ENCODE assay signal across 8 cellular contexts in genomic region chr16:30063893-30064745, GRCh38. TPM values are rescaled to one million over a fixed set of nuclear protein-coding genes. Genes with fewer than 3 reads are reported as not detected.
DNase-seq lines count a peak whose midpoint lies in the region; ATAC-seq and TF ChIP-seq lines count a peak whose summit lies in the region.

No MANE protein-coding gene starts in this region.

- peaks cover 31% of the 10 kb centered on the region for H3K79me2 ChIP-seq in Karpas-422 (ENCODE audit: low read length)

- peaks cover 30% of the 10 kb centered on the region for H4K20me1 ChIP-seq in Karpas-422 (ENCODE audit: insufficient read depth, low read depth, low read length)

- no peak overlapping the region; the same call in 1 of the 2 replicates for H2AFZ ChIP-seq in Karpas-422 (ENCODE audit: low read length)

- ATAC-seq in activated naive CD8-positive, alpha-beta T cell treated with anti-CD3 and anti-CD28 coated beads, Interleukin-2, amount 50 U/mL, for 24 hours, result peak; percentile 41
- ATAC-seq in left cardiac atrium, result peak; percentile 32 to 42

- peaks cover 31% of the 10 kb centered on the region for H3K36me3 ChIP-seq in Karpas-422 (ENCODE audit: insufficient read depth, low read length)
- peaks cover 37% of the 10 kb centered on the region for H3K36me3 ChIP-seq in SK-N-MC (ENCODE audit: insufficient read depth, low read length)
- peaks cover 4 to 13% of the 10 kb centered on the region in 2 donors for H3K36me3 ChIP-seq in prostate gland
- peaks cover 0 to 24% of the 10 kb centered on the region in 2 donors for H3K36me3 ChIP-seq in vagina

- intact Hi-C loops in left cardiac atrium (cut with DNase I), result no loop called here
- intact Hi-C loops in prostate gland (cut with DNase I), result loop anchor here (10.0 kb wide), 1 partner anchor 591 kb away; the partner anchor contains the start of genes FBRS and PRR14
- intact Hi-C loops in vagina (cut with DNase I), result loop anchor here (10.0 kb wide), 1 partner anchor 341 kb away; the partner anchor contains the start of gene ZNF771

- H3K27ac Mint-ChIP-seq in activated naive CD8-positive, alpha-beta T cell treated with anti-CD3 and anti-CD28 coated beads, Interleukin-2, amount 50 U/mL, for 24 hours, result peak overlapping the region; percentile 95

- H3K9me3 Mint-ChIP-seq in activated naive CD8-positive, alpha-beta T cell treated with anti-CD3 and anti-CD28 coated beads, Interleukin-2, amount 50 U/mL, for 24 hours, result no peaks in the 10 kb centered on the region

- no peaks in the 10 kb centered on the region for H3K27me3 Mint-ChIP-seq in activated naive CD8-positive, alpha-beta T cell treated with anti-CD3 and anti-CD28 coated beads, Interleukin-2, amount 50 U/mL, for 24 hours

- H3K9me3 ChIP-seq in Karpas-422 (ENCODE audit: low read length) (no peaks in the 10 kb centered on the region), SK-N-MC (ENCODE audit: low read depth, low read length) (no peaks in the 10 kb centered on the region), prostate gland (no peaks in the 10 kb centered on the region), vagina (no peaks in the 10 kb centered on the region)

- H3K4me3 Mint-ChIP-seq in activated naive CD8-positive, alpha-beta T cell treated with anti-CD3 and anti-CD28 coated beads, Interleukin-2, amount 50 U/mL, for 24 hours, result peak overlapping the region; percentile 91

- 4% methylated on average over 28 of the region's 28 CpGs for WGBS in prostate gland

- TF ChIP-seq POLR2A in prostate gland (IDR thresholded peaks at IDR 0.05) (peak; percentile 33), vagina (IDR thresholded peaks at IDR 0.05) (no peak)

- peak; percentile 21 to 60 (median 44) for TF ChIP-seq CTCF in prostate gland (IDR thresholded peaks at IDR 0.05)
- peak in 2 of 3 experiments; percentile 13 to 54 for TF ChIP-seq CTCF in vagina (IDR thresholded peaks at IDR 0.05)

- H3K4me3 ChIP-seq in Karpas-422 (ENCODE audit: low read length), result peak overlapping the region; percentile 99
- H3K4me3 ChIP-seq in SK-N-MC, result peak overlapping the region; percentile 94
- H3K4me3 ChIP-seq in prostate gland, result peak overlapping the region; percentile 86 to 98
- peak overlapping the region; percentile 90 to 100 for H3K4me3 ChIP-seq in vagina

- DNase-seq in NCI-H748 (lab: John Stamatoyannopoulos, UW; ENCODE audit: unreplicated experiment) (peak; percentile 53), NCI-H748 treated with DMSO at 0.1 percent for 48 hours (lab: John Stamatoyannopoulos, UW) (no peak), Karpas-422 (peak; percentile 92), SK-N-MC (ENCODE audit: low read depth, low spot score) (no peak), left cardiac atrium (peak; percentile 83), prostate gland (ENCODE audit: low spot score) (peak; percentile 78), vagina (ENCODE audit: extremely low spot score in 2 of 2) (no peak)
- DNase-seq in activated naive CD8-positive, alpha-beta T cell treated with anti-CD3 and anti-CD28 coated beads, Interleukin-2, amount 50 U/mL, for 24 hours, result peak; percentile 77

- peak overlapping the region; percentile 95 for H3K9ac ChIP-seq in Karpas-422 (ENCODE audit: low read length)
- H3K9ac ChIP-seq in SK-N-MC (ENCODE audit: insufficient read length), result peak overlapping the region; percentile 90

- H3K27me3 ChIP-seq in Karpas-422 (ENCODE audit: low read length), result no peaks in the 10 kb centered on the region
- H3K27me3 ChIP-seq in prostate gland (replicated peaks; ENCODE audit: insufficient read depth), result no peaks in the 10 kb centered on the region
- no peaks in the 10 kb centered on the region for H3K27me3 ChIP-seq in vagina

- H3K4me2 ChIP-seq in Karpas-422 (ENCODE audit: low read depth, low read length, poor library complexity, severe bottlenecking), result peak overlapping the region; percentile 85

- no peaks in the 10 kb centered on the region for H3K9me2 ChIP-seq in Karpas-422 (replicated peaks; ENCODE audit: insufficient read depth, low read length)

- H3K27ac ChIP-seq in Karpas-422 (ENCODE audit: low read length), result peak overlapping the region; percentile 95
- H3K27ac ChIP-seq in SK-N-MC, result peak overlapping the region; percentile 97
- H3K27ac ChIP-seq in prostate gland, result peak overlapping the region; percentile 91 to 97
- H3K27ac ChIP-seq in vagina, result peak overlapping the region; percentile 99

- H3K36me3 Mint-ChIP-seq in activated naive CD8-positive, alpha-beta T cell treated with anti-CD3 and anti-CD28 coated beads, Interleukin-2, amount 50 U/mL, for 24 hours (ENCODE audit: low read depth), result peaks cover 44% of the 10 kb centered on the region

- peaks cover 51% of the 10 kb centered on the region for H3K4me1 ChIP-seq in Karpas-422 (ENCODE audit: low read length)
- peaks cover 35% of the 10 kb centered on the region for H3K4me1 ChIP-seq in prostate gland (replicated peaks)
- H3K4me1 ChIP-seq in vagina, result peaks cover 53% of the 10 kb centered on the region

- H3K4me1 Mint-ChIP-seq in activated naive CD8-positive, alpha-beta T cell treated with anti-CD3 and anti-CD28 coated beads, Interleukin-2, amount 50 U/mL, for 24 hours, result peaks cover 37% of the 10 kb centered on the region

RNA-seq across cellular contexts. Expression of gene ALDOA, which starts 1.4 kb away (rescaled TPM):
- 1,486 and 1,797 TPM in 2 replicates for total RNA-seq in Karpas-422 (2014; rRNA removed; shearing (Covaris generic); ENCODE audit: low replicate concordance)
- total RNA-seq in left cardiac atrium, result 1,000 to 10,000 TPM; 2,548 to 2,783 TPM
- 100 to 1,000 TPM; 884 to 943 TPM for total RNA-seq in prostate gland
- total RNA-seq in vagina, result 810 TPM

RNA-seq across cellular contexts. Expression of gene PPP4C, which starts 11.7 kb away (rescaled TPM):
- total RNA-seq in Karpas-422 (2014; rRNA removed; shearing (Covaris generic); ENCODE audit: low replicate concordance), result 103 and 154 TPM in 2 replicates
- 10 to 100 TPM; 34.2 to 41.1 TPM for total RNA-seq in left cardiac atrium
- total RNA-seq in prostate gland, result 10 to 100 TPM; 67.8 to 85.4 TPM
- 60.4 TPM for total RNA-seq in vagina

RNA-seq across cellular contexts. Expression of gene TBX6, which starts 27.6 kb away (rescaled TPM):
- 1.8 and 2.1 TPM in 2 replicates for total RNA-seq in Karpas-422 (2014; rRNA removed; shearing (Covaris generic); ENCODE audit: low replicate concordance)
- total RNA-seq in left cardiac atrium, result under 1 TPM; 0.55 to 0.80 TPM
- total RNA-seq in prostate gland, result 1 to 10 TPM; 1.5 to 2.5 TPM
- total RNA-seq in vagina, result 6.4 TPM

RNA-seq across cellular contexts. Expression of gene YPEL3, which starts 31.9 kb away (rescaled TPM):
- total RNA-seq in Karpas-422 (2014; rRNA removed; shearing (Covaris generic); ENCODE audit: low replicate concordance), result 62.1 and 93.0 TPM in 2 replicates
- total RNA-seq in left cardiac atrium (10 to 100 TPM; 39.5 to 54.1 TPM), prostate gland (100 to 1,000 TPM; 150 to 164 TPM), vagina (116 TPM)

RNA-seq across cellular contexts. Expression of gene TLCD3B, which starts 33.0 kb away (rescaled TPM):
- 1.0 TPM in 1 of 2 replicates, not detected in the other for total RNA-seq in Karpas-422 (2014; rRNA removed; shearing (Covaris generic); ENCODE audit: low replicate concordance)
- total RNA-seq in left cardiac atrium, result not detected
- 10 to 100 TPM in 1 of 2 donors, under 1 TPM in 1; 0.46 to 17.2 TPM for total RNA-seq in prostate gland
- 0.98 TPM for total RNA-seq in vagina

Comparison
In these comparisons a context has a peak if more than half of its experiments do, and no peak if none do; other contexts are left out.
1. DNase-seq: peak in NCI-H748 (single experiment), Karpas-422 (single experiment), activated naive CD8-positive, alpha-beta T cell treated with anti-CD3 and anti-CD28 coated beads, Interleukin-2, amount 50 U/mL, for 24 hours (single experiment), left cardiac atrium (single experiment) and prostate gland (single experiment); none in NCI-H748 treated with DMSO at 0.1 percent for 48 hours (single experiment), SK-N-MC (single experiment) and vagina (0 of 2).
2. intact Hi-C loops: an anchor here in prostate gland (10.0 kb wide) and vagina (10.0 kb wide); none called in left cardiac atrium.
3. Peak in every context shown above with its lines, with median percentiles within 50 percentile points of each other: H3K27ac ChIP-seq and H3K4me3 ChIP-seq.